28 cellular contexts compared by ENCODE assay signal in the genomic region with DNA sequence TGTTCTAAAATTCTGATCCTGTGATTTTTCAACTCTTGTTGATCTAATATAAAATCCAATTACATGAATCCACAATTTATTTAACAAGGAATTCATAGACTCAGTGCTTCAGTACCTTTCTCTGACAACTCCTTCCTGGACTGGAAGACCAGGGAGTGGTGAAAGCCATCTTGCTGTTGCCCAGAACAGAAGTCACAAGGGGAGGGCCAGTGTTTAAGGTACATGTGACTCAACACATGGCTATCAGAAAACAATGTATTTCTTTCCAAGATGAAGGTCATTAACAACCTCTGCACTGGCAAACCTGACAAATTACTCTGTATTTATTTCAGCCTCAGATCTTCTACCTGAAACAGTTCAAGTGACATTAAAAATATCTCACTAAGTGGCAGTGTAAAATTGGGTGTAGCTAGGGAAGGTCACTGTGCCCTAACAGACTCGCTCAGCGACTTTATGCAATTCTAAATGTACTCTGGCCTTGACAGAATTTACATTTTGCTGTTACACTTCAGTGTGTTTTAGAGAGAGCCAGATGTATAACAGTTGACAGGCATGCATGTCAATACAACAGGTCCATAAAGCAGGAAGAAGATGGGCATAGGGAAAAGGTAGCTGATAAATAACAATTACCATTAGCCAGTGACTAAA.
"Had no signal": no experiment of that assay in that cellular context is flagged by ENCODE, and none has a peak within 500 bp of the region (broad histone marks: within the 10 kb centered on the region; RNA-seq: fewer than 3 reads in every experiment).

No MANE protein-coding gene starts in this region.

- FAIRE-seq: kidney had no signal

- H3K4me1 ChIP-seq: gastrocnemius medialis, left lung, lower lobe of right lung, psoas muscle had no signal

- ATAC-seq: esophagus mucosa; gastrocnemius medialis; left lung; lower lobe of right lung; natural killer cell treated with Interleukin-12 subunit alpha and Interleukin-12 subunit beta and Interleukin-15 and Interleukin-18, amount 100 ng/mL, for 72 hours; psoas muscle; right lobe of liver; upper lobe of right lung had no signal

- H3K9me3 ChIP-seq: gastrocnemius medialis, left lung, lower lobe of right lung, psoas muscle, right lobe of liver, stomach, thyroid gland, upper lobe of right lung, vagina had no signal

- H3K27me3 ChIP-seq: gastrocnemius medialis, left lung, neural progenitor cell, right lobe of liver, stomach, thyroid gland, upper lobe of right lung, vagina had no signal

- DNase-seq: caudate nucleus; cerebellar nuclear complex; cortex of kidney; foreskin fibroblast; gastrocnemius medialis; head of caudate nucleus; kidney; left lung; lower lobe of right lung; naive B cell; posterior cingulate gyrus; psoas muscle; retina; right lobe of liver; stimulated activated CD4-positive, alpha-beta T cell treated with anti-CD3 and anti-CD28 coated beads, Interleukin-12 subunit alpha, Interleukin-12 subunit beta, amount 100 ng/mL, for 4 hours; stimulated activated CD4-positive, alpha-beta T cell treated with anti-CD3 and anti-CD28 coated beads, Interleukin-1b, Interleukin-23, amount 100 ng/mL, for 48 hours; stimulated activated CD4-positive, alpha-beta T cell treated with anti-CD3 and anti-CD28 coated beads, Interleukin-4, amount 100 ng/mL, for 1 hour; stimulated activated CD8-positive, alpha-beta memory T cell treated with anti-CD3 and anti-CD28 coated beads, Interleukin-4, amount 100 ng/mL, for 48 hours; stimulated activated naive CD4-positive, alpha-beta T cell; stomach; thyroid gland; upper lobe of right lung had no signal

- H3K27ac ChIP-seq: epithelial cell of prostate, gastrocnemius medialis, left lung, lower lobe of right lung, neural progenitor cell, psoas muscle, right lobe of liver, thyroid gland, upper lobe of right lung, vagina had no signal

- H3K4me3 ChIP-seq: gastrocnemius medialis, left lung, lower lobe of right lung, neural progenitor cell, psoas muscle, right lobe of liver, smooth muscle cell, stomach, thyroid gland, upper lobe of right lung, vagina had no signal
